In genomic region chr5:95823241-95823737, GRCh38 we compare ENCODE assay signal across 8 cellular contexts. TPM values are rescaled to one million over a fixed set of nuclear protein-coding genes. Genes with fewer than 3 reads are reported as not detected.
DNase-seq lines count a peak whose midpoint lies in the region; ATAC-seq and TF ChIP-seq lines count a peak whose summit lies in the region.

No MANE protein-coding gene starts in this region.

- H3K4me2 ChIP-seq in H9 (ENCODE audit: insufficient read depth, insufficient read length, low read length): peak overlapping the region; percentile 12

- peaks cover 32% of the 10 kb centered on the region in 2 experiments for H3K4me1 Mint-ChIP-seq in H9
- peaks cover 57% of the 10 kb centered on the region for H3K4me1 Mint-ChIP-seq in T-helper 2 cell treated with Interferon-gamma antibody and Interleukin-4, amounts not matched to agents 5 μg/mL and 100 μg/mL, for 36 hours (ENCODE audit: low read depth)
- H3K4me1 Mint-ChIP-seq in stimulated activated naive B cell treated with anti-CD40 and anti-IgM and Interleukin-4, amounts not matched to agents 10 μg/mL and 1 μg/mL and 100 μg/mL, for 72 hours: peaks cover 33 to 48% of the 10 kb centered on the region in 2 donors

- peak overlapping the region; percentile 20 to 96; a peak in 3 of 5 replicates for H3K4me3 Mint-ChIP-seq in H9
- peak overlapping the region; percentile 99 for H3K4me3 Mint-ChIP-seq in T-helper 2 cell treated with Interferon-gamma antibody and Interleukin-4, amounts not matched to agents 5 μg/mL and 100 μg/mL, for 36 hours
- H3K4me3 Mint-ChIP-seq in stimulated activated naive B cell treated with anti-CD40 and anti-IgM and Interleukin-4, amounts not matched to agents 10 μg/mL and 1 μg/mL and 100 μg/mL, for 72 hours: peak overlapping the region; percentile 14 to 91

- no peak overlapping the region for H3K9ac ChIP-seq in H9 (ENCODE audit: extremely low read depth, insufficient read length, low read length)

- H2AK5ac ChIP-seq in H9 (ENCODE audit: insufficient read length, low read length): no peak overlapping the region

- H3K36me3 ChIP-seq in right atrium auricular region: peaks cover 5% of the 10 kb centered on the region

- no peak overlapping the region for H2BK15ac ChIP-seq in H9 (ENCODE audit: low read depth, low read length)

- H3K9me3 Mint-ChIP-seq in H9: no peaks in the 10 kb centered on the region
- no peaks in the 10 kb centered on the region for H3K9me3 Mint-ChIP-seq in T-helper 2 cell treated with Interferon-gamma antibody and Interleukin-4, amounts not matched to agents 5 μg/mL and 100 μg/mL, for 36 hours
- no peaks in the 10 kb centered on the region for H3K9me3 Mint-ChIP-seq in stimulated activated naive B cell treated with anti-CD40 and anti-IgM and Interleukin-4, amounts not matched to agents 10 μg/mL and 1 μg/mL and 100 μg/mL, for 72 hours

- no peak for TF ChIP-seq CTCF in H9 (conservative IDR thresholded peaks at IDR 0.05)
- no peak for TF ChIP-seq CTCF in right atrium auricular region (IDR thresholded peaks at IDR 0.05)

- no peaks in the 10 kb centered on the region for H3K36me3 Mint-ChIP-seq in H9 (ENCODE audit: insufficient read depth in 1 of 3, low read depth in 3 of 3)
- peaks cover 17% of the 10 kb centered on the region for H3K36me3 Mint-ChIP-seq in T-helper 2 cell treated with Interferon-gamma antibody and Interleukin-4, amounts not matched to agents 5 μg/mL and 100 μg/mL, for 36 hours (ENCODE audit: low read depth)
- no peaks in the 10 kb centered on the region for H3K36me3 Mint-ChIP-seq in stimulated activated naive B cell treated with anti-CD40 and anti-IgM and Interleukin-4, amounts not matched to agents 10 μg/mL and 1 μg/mL and 100 μg/mL, for 72 hours

- no peaks in the 10 kb centered on the region for H4K20me1 ChIP-seq in H9 (ENCODE audit: control insufficient read depth, insufficient read depth, insufficient read length)

- H2BK20ac ChIP-seq in H9 (ENCODE audit: low read depth, low read length, poor library complexity, severe bottlenecking): no peak overlapping the region

- no peak overlapping the region for H4K8ac ChIP-seq in H9 (replicated peaks; ENCODE audit: insufficient read length, low read depth, low read length)

- peaks cover 7% of the 10 kb centered on the region for H3K27me3 Mint-ChIP-seq in H9 (ENCODE audit: low read depth)
- H3K27me3 Mint-ChIP-seq in T-helper 2 cell treated with Interferon-gamma antibody and Interleukin-4, amounts not matched to agents 5 μg/mL and 100 μg/mL, for 36 hours (ENCODE audit: low read depth): no peaks in the 10 kb centered on the region
- no peaks in the 10 kb centered on the region for H3K27me3 Mint-ChIP-seq in stimulated activated naive B cell treated with anti-CD40 and anti-IgM and Interleukin-4, amounts not matched to agents 10 μg/mL and 1 μg/mL and 100 μg/mL, for 72 hours

- no peak overlapping the region for H2BK5ac ChIP-seq in H9 (ENCODE audit: insufficient read length, low read length)

- H3K27me3 ChIP-seq in H9 (ENCODE audit: insufficient read depth, low read length) (no peaks in the 10 kb centered on the region), right atrium auricular region (no peaks in the 10 kb centered on the region)

- no peak overlapping the region for H3K14ac ChIP-seq in H9 (ENCODE audit: insufficient read depth, low read length)

- no peak overlapping the region for H3K4ac ChIP-seq in H9 (ENCODE audit: low read depth, low read length)

- no peak overlapping the region; a peak in 1 of 7 replicates for H3K27ac Mint-ChIP-seq in H9
- peak overlapping the region; percentile 83 for H3K27ac Mint-ChIP-seq in T-helper 2 cell treated with Interferon-gamma antibody and Interleukin-4, amounts not matched to agents 5 μg/mL and 100 μg/mL, for 36 hours
- peak overlapping the region; percentile 93 for H3K27ac Mint-ChIP-seq in stimulated activated naive B cell treated with anti-CD40 and anti-IgM and Interleukin-4, amounts not matched to agents 10 μg/mL and 1 μg/mL and 100 μg/mL, for 72 hours

- no peak overlapping the region for H4K91ac ChIP-seq in H9 (ENCODE audit: insufficient read length, low read depth, low read length)

- no peak overlapping the region for H3T11ph ChIP-seq in H9 (ENCODE audit: low read length)

- H2AFZ ChIP-seq in H9 (ENCODE audit: low read length): peak overlapping the region; percentile 11

- H3K56ac ChIP-seq in H9 (ENCODE audit: insufficient read length, low read depth, low read length): no peak overlapping the region

- no CpG with 5 or more reads among the region's 7 CpGs for WGBS in H9 (ENCODE audit: extremely low coverage, insufficient read length, low lambda C conversion rate)

- H3K79me1 ChIP-seq in H9 (ENCODE audit: insufficient read depth, low read depth, low read length, poor library complexity, severe bottlenecking): no peaks in the 10 kb centered on the region

- H3K27ac ChIP-seq in H9 (ENCODE audit: insufficient read length, low read depth, low read length): no peak overlapping the region
- peak overlapping the region; percentile 91 to 96 for H3K27ac ChIP-seq in right atrium auricular region

- peaks cover 9% of the 10 kb centered on the region for H3K23me2 ChIP-seq in H9 (ENCODE audit: insufficient read length, low read depth, low read length, poor library complexity, severe bottlenecking)

- DNase-seq in H9 (no peak), right atrium auricular region (ENCODE audit: low spot score) (no peak), posterior vena cava (ENCODE audit: low spot score) (no peak), activated gamma-delta T cell (lab: John Stamatoyannopoulos, UW) (no peak)
- no peak for DNase-seq in T-helper 2 cell treated with Interferon-gamma antibody and Interleukin-4, amounts not matched to agents 5 μg/mL and 100 μg/mL, for 36 hours (ENCODE audit: low spot score)
- no peak for DNase-seq in stimulated activated naive B cell treated with anti-CD40 and anti-IgM and Interleukin-4, amounts not matched to agents 10 μg/mL and 1 μg/mL and 100 μg/mL, for 72 hours

- peak overlapping the region; percentile 71 to 82 for H3K4me3 ChIP-seq in right atrium auricular region

- H2BK12ac ChIP-seq in H9 (ENCODE audit: insufficient read length, low read depth, low read length): no peak overlapping the region

- no peak overlapping the region for H3K18ac ChIP-seq in H9 (ENCODE audit: insufficient read length, low read depth, low read length)

- H4K5ac ChIP-seq in H9 (ENCODE audit: insufficient read length, low read depth, low read length): no peak overlapping the region

- peaks cover 6% of the 10 kb centered on the region; the same call in 1 of the 2 replicates for H3K4me1 ChIP-seq in H9 (ENCODE audit: insufficient read depth, low read length)
- H3K4me1 ChIP-seq in right atrium auricular region: peaks cover 0 to 55% of the 10 kb centered on the region in 2 donors

- intact Hi-C loops in posterior vena cava (cut with DNase I): loop anchor here in 1 of 2 donors (5.0 kb wide), 1 partner anchor 441 kb away; no protein-coding TSS in a partner anchor

- no peaks in the 10 kb centered on the region for H3K79me2 ChIP-seq in H9 (ENCODE audit: insufficient read depth, low read length)

- no peak overlapping the region for H3K23ac ChIP-seq in H9 (ENCODE audit: insufficient read length, low read depth, low read length)

- no peak for ATAC-seq in stimulated activated naive B cell treated with anti-CD40 and anti-IgM and Interleukin-4, amounts not matched to agents 10 μg/mL and 1 μg/mL and 100 μg/mL, for 72 hours (replicated peaks)
- ATAC-seq in HG02759 (IDR thresholded peaks at IDR 0.05; ENCODE audit: unreplicated experiment): no peak
- no peak for ATAC-seq in GM19467 (IDR thresholded peaks at IDR 0.05; ENCODE audit: unreplicated experiment)

- no peaks in the 10 kb centered on the region for H3K9me3 ChIP-seq in H9 (ENCODE audit: control insufficient read depth, low read depth, low read length)
- no peaks in the 10 kb centered on the region for H3K9me3 ChIP-seq in right atrium auricular region

- no peak overlapping the region for H2BK120ac ChIP-seq in H9 (ENCODE audit: low read depth, low read length, poor library complexity, severe bottlenecking)

RNA-seq across cellular contexts. Expression of gene GLRX, which starts 0.8 kb away (rescaled TPM):
- 13.7 and 13.8 TPM in 2 replicates for total RNA-seq in H9 (2021)
- total RNA-seq in right atrium auricular region: 100 to 1,000 TPM; 151 to 173 TPM
- total RNA-seq in posterior vena cava: 10 to 100 TPM; 31.0 to 52.5 TPM

Comparison
In these comparisons a context has a peak if more than half of its experiments do, and no peak if none do; other contexts are left out.
1. H3K27ac Mint-ChIP-seq: peak in T-helper 2 cell treated with Interferon-gamma antibody and Interleukin-4, amounts not matched to agents 5 μg/mL and 100 μg/mL, for 36 hours (single experiment) and stimulated activated naive B cell treated with anti-CD40 and anti-IgM and Interleukin-4, amounts not matched to agents 10 μg/mL and 1 μg/mL and 100 μg/mL, for 72 hours (single experiment); none in H9 (0 of 3).
2. Peak in every context shown above with its lines, with median percentiles within 50 percentile points of each other: H3K4me3 Mint-ChIP-seq.